8 cellular contexts compared by ENCODE assay signal in genomic region chr1:218521414-218522169, GRCh38.
A peak's percentile ranks its signal among the peaks of the same experiment; 100 is the strongest.
DNase-seq lines count a peak whose midpoint lies in the region; ATAC-seq and TF ChIP-seq lines count a peak whose summit lies in the region.

No MANE protein-coding gene starts in this region.

- peak; percentile 56 for TF ChIP-seq CTCF in cardiac fibroblast (IDR thresholded peaks at IDR 0.05; ENCODE audit: low read depth, low read length)
- TF ChIP-seq CTCF in right lobe of liver (IDR thresholded peaks at IDR 0.05), result peak; percentile 51 to 72 (median 62)
- TF ChIP-seq CTCF in thoracic aorta (IDR thresholded peaks at IDR 0.05), result peak; percentile 78

- H3K4me1 ChIP-seq in SJSA1 (replicated peaks) (no peaks in the 10 kb centered on the region), right lobe of liver (no peaks in the 10 kb centered on the region), thoracic aorta (ENCODE audit: control insufficient read depth in 1 of 2, low read depth in 2 of 2) (no peaks in the 10 kb centered on the region)

- H3K4me3 ChIP-seq in SJSA1, result no peak overlapping the region
- H3K4me3 ChIP-seq in cardiac fibroblast (replicated peaks in 1 of 2; ENCODE audit: low read depth in 2 of 2, low read length in 2 of 2), result no peak overlapping the region
- H3K4me3 ChIP-seq in right lobe of liver, result no peak overlapping the region
- H3K4me3 ChIP-seq in thoracic aorta, result no peak overlapping the region

- WGBS in right lobe of liver (ENCODE audit: insufficient coverage, low coverage, low lambda C conversion rate, missing lambda C conversion rate), result 41% methylated on average over 4 of the region's 7 CpGs

- ATAC-seq in GM18508 (IDR thresholded peaks at IDR 0.05; ENCODE audit: insufficient read depth, unreplicated experiment) (peak; percentile 47), right lobe of liver (peak; percentile 49 to 77 (median 65)), thoracic aorta (ENCODE audit: insufficient number of reproducible peaks, low FRiP score, low read depth) (peak; percentile 55), GM21423 (IDR thresholded peaks at IDR 0.05; ENCODE audit: unreplicated experiment) (no peak)

- no peak overlapping the region for H3K27ac ChIP-seq in SJSA1
- H3K27ac ChIP-seq in right lobe of liver, result no peak overlapping the region
- H3K27ac ChIP-seq in thoracic aorta, result no peak overlapping the region

- no peaks in the 10 kb centered on the region; the same call in 1 of the 2 replicates for H3K36me3 ChIP-seq in SJSA1
- no peaks in the 10 kb centered on the region for H3K36me3 ChIP-seq in right lobe of liver
- no peaks in the 10 kb centered on the region for H3K36me3 ChIP-seq in thoracic aorta

- DNase-seq in AML-193 (lab: John Stamatoyannopoulos, UW) (peak; percentile 33 to 55), HT1080 (ENCODE audit: low read depth) (peak; percentile 32), SJSA1 (ENCODE audit: low read depth in 1 of 2, low spot score in 2 of 2) (peak; percentile 42 to 50), cardiac fibroblast (ENCODE audit: low read depth in 2 of 2) (peak in 1 of 2 donors; percentile 60), right lobe of liver (peak in 2 of 3 donors; percentile 17 to 45), thoracic aorta (ENCODE audit: low spot score) (peak; percentile 32)

- no peak for TF ChIP-seq POLR2A in right lobe of liver (IDR thresholded peaks at IDR 0.05)

- no peaks in the 10 kb centered on the region for H3K9me3 ChIP-seq in SJSA1 (replicated peaks)
- no peaks in the 10 kb centered on the region for H3K9me3 ChIP-seq in right lobe of liver
- H3K9me3 ChIP-seq in thoracic aorta, result no peaks in the 10 kb centered on the region

- no peaks in the 10 kb centered on the region for H3K27me3 ChIP-seq in SJSA1 (replicated peaks)
- no peaks in the 10 kb centered on the region for H3K27me3 ChIP-seq in right lobe of liver
- H3K27me3 ChIP-seq in thoracic aorta (replicated peaks; ENCODE audit: insufficient read depth), result no peaks in the 10 kb centered on the region

- intact Hi-C loops in right lobe of liver (cut with DNase I), result no loop called here
